ENCODE assay signal across 27 cellular contexts in genomic region chr7:10718768-10719167, GRCh38.
"Had no signal": no experiment of that assay in that cellular context is flagged by ENCODE, and none has a peak within 500 bp of the region (broad histone marks: within the 10 kb centered on the region; RNA-seq: fewer than 3 reads in every experiment).

No MANE protein-coding gene starts in this region.

- H3K27me3 ChIP-seq: ascending aorta, body of pancreas, Peyer's patch, SJCRH30 had no signal

- H3K36me3 ChIP-seq: ascending aorta, Peyer's patch, SJCRH30 had no signal

- ATAC-seq: activated T-cell treated with anti-CD3 and anti-CD28 coated beads, Interleukin-2, amount 50 U/mL, for 72 hours; body of pancreas had no signal

- H3K9ac ChIP-seq: SK-N-SH had no signal

- H3K27ac ChIP-seq: ascending aorta, body of pancreas, Peyer's patch, RWPE1, SJCRH30, VCaP had no signal

- H3K27me3 Mint-ChIP-seq: activated CD4-positive, alpha-beta memory T cell treated with anti-CD3 and anti-CD28 coated beads for 36 hours; activated CD4-positive, alpha-beta T cell treated with anti-CD3 and anti-CD28 coated beads, Interleukin-2, amount 10 ng/mL, durations not matched to agents 7 days and 5 days; activated naive CD4-positive, alpha-beta T cell treated with anti-CD3 and anti-CD28 coated beads, Interleukin-2, amount 50 U/mL, for 24 hours; central memory CD8-positive, alpha-beta T cell had no signal

- H3K4me3 Mint-ChIP-seq: activated CD4-positive, alpha-beta memory T cell treated with anti-CD3 and anti-CD28 coated beads for 36 hours; activated CD4-positive, alpha-beta T cell treated with anti-CD3 and anti-CD28 coated beads, Interleukin-2, amount 10 ng/mL, durations not matched to agents 7 days and 5 days; activated naive CD4-positive, alpha-beta T cell treated with anti-CD3 and anti-CD28 coated beads, Interleukin-2, amount 50 U/mL, for 24 hours; activated T-cell treated with anti-CD3 and anti-CD28 coated beads, Interleukin-2, amount 50 U/mL, for 72 hours; central memory CD8-positive, alpha-beta T cell had no signal

- DNase-seq: activated CD4-positive, alpha-beta memory T cell treated with anti-CD3 and anti-CD28 coated beads for 36 hours; activated CD4-positive, alpha-beta T cell treated with anti-CD3 and anti-CD28 coated beads, Interleukin-2, amount 10 ng/mL, durations not matched to agents 7 days and 5 days; activated CD4-positive, CD25-positive, alpha-beta regulatory T cell; activated CD8-positive, alpha-beta memory T cell treated with anti-CD3 and anti-CD28 coated beads for 24 hours; activated T-cell treated with anti-CD3 and anti-CD28 coated beads, Interleukin-2, amount 50 U/mL, for 72 hours; amniotic stem cell; body of pancreas; cortex of kidney; NCI-H1092; NCI-H1417; NCI-H2029; NCI-H2107; NCI-H2171 treated with DMSO at 0.1 percent for 48 hours; NCI-H226; NCI-H526; NCI-H82; NK-92 treated with Interleukin-12 subunit alpha and Interleukin-12 subunit beta, amount 100 ng/mL, for 24 hours; Peyer's patch; Right ventricle myocardium superior; SJCRH30; SK-N-SH; T-helper 1 cell had no signal

- H3K4me1 ChIP-seq: ascending aorta, body of pancreas, Peyer's patch, SJCRH30 had no signal

- H3K36me3 Mint-ChIP-seq: activated CD4-positive, alpha-beta memory T cell treated with anti-CD3 and anti-CD28 coated beads for 36 hours; activated naive CD4-positive, alpha-beta T cell treated with anti-CD3 and anti-CD28 coated beads, Interleukin-2, amount 50 U/mL, for 24 hours had no signal

- H3K9me3 ChIP-seq: ascending aorta, body of pancreas, Peyer's patch, SJCRH30 had no signal

- H3K9me3 Mint-ChIP-seq: activated CD4-positive, alpha-beta memory T cell treated with anti-CD3 and anti-CD28 coated beads for 36 hours; activated CD4-positive, alpha-beta T cell treated with anti-CD3 and anti-CD28 coated beads, Interleukin-2, amount 10 ng/mL, durations not matched to agents 7 days and 5 days; activated naive CD4-positive, alpha-beta T cell treated with anti-CD3 and anti-CD28 coated beads, Interleukin-2, amount 50 U/mL, for 24 hours had no signal

- H3K27ac Mint-ChIP-seq: activated CD4-positive, alpha-beta memory T cell treated with anti-CD3 and anti-CD28 coated beads for 36 hours; activated CD4-positive, alpha-beta T cell treated with anti-CD3 and anti-CD28 coated beads, Interleukin-2, amount 10 ng/mL, durations not matched to agents 7 days and 5 days; activated naive CD4-positive, alpha-beta T cell treated with anti-CD3 and anti-CD28 coated beads, Interleukin-2, amount 50 U/mL, for 24 hours; activated T-cell treated with anti-CD3 and anti-CD28 coated beads, Interleukin-2, amount 50 U/mL, for 72 hours had no signal

- H3K4me2 ChIP-seq: SK-N-SH had no signal

- H3K4me3 ChIP-seq: ascending aorta, body of pancreas, Peyer's patch, SJCRH30 had no signal

- H3K4me1 Mint-ChIP-seq: activated CD4-positive, alpha-beta T cell treated with anti-CD3 and anti-CD28 coated beads, Interleukin-2, amount 10 ng/mL, durations not matched to agents 7 days and 5 days; activated naive CD4-positive, alpha-beta T cell treated with anti-CD3 and anti-CD28 coated beads, Interleukin-2, amount 50 U/mL, for 24 hours; central memory CD8-positive, alpha-beta T cell had no signal
